8 cellular contexts compared by ENCODE assay signal in genomic region chr17:77140878-77141767, GRCh38. TPM values are rescaled to one million over a fixed set of nuclear protein-coding genes. Genes with fewer than 3 reads are reported as not detected.
DNase-seq lines count a peak whose midpoint lies in the region.

SEC14L1 (plus strand) TSS chr17:77140969; CDS start chr17:77143597, 2,628 bp downstream.

- H3K27me3 ChIP-seq in GM23248 (replicated peaks; ENCODE audit: insufficient read depth) (no peaks in the 10 kb centered on the region), mucosa of rectum (ENCODE audit: control insufficient read depth in 2 of 2, insufficient read depth in 2 of 2, low read length in 2 of 2) (no peaks in the 10 kb centered on the region)

- peak within 1 kb of the TSS; percentile 83 for H3K4me2 ChIP-seq in GM23248 (ENCODE audit: unreplicated experiment)

- H3K4me3 ChIP-seq in GM23248 (peak within 1 kb of the TSS; percentile 96), mucosa of rectum (ENCODE audit: low read length in 2 of 2) (peak within 1 kb of the TSS; percentile 76 to 84)

- peaks cover 32% of the 10 kb centered on the region for H3K4me1 ChIP-seq in GM23248 (ENCODE audit: insufficient read depth)
- peaks cover 18 to 21% of the 10 kb centered on the region in 2 donors for H3K4me1 ChIP-seq in mucosa of rectum (ENCODE audit: control insufficient read depth in 2 of 2, insufficient read depth in 2 of 2, low read length in 2 of 2)

- H3K9me3 ChIP-seq in GM23248 (ENCODE audit: low read depth) (peaks cover 5% of the 10 kb centered on the region), mucosa of rectum (ENCODE audit: control insufficient read depth in 2 of 2, low read length in 2 of 2) (no peaks in the 10 kb centered on the region)

- H3K27ac ChIP-seq in GM23248 (peak within 1 kb of the TSS; percentile 96), mucosa of rectum (ENCODE audit: low read depth in 2 of 2, low read length in 2 of 2) (peak within 1 kb of the TSS; percentile 91 to 96), temporal lobe (ENCODE audit: low read depth, low read length) (peak within 1 kb of the TSS; percentile 94)

- 1 to 3% methylated on average over 39 to 72 of the region's 99 CpGs for WGBS in GM23248 (ENCODE audit: low coverage in 1 of 2, low lambda C conversion rate in 2 of 2, missing lambda C conversion rate in 2 of 2), 2 experiments

- H3F3A ChIP-seq in GM23248 (ENCODE audit: insufficient read depth), result peaks cover 36% of the 10 kb centered on the region

- peaks cover 47% of the 10 kb centered on the region for H3K79me2 ChIP-seq in GM23248 (ENCODE audit: insufficient read depth)

- H2AFZ ChIP-seq in GM23248, result peak within 1 kb of the TSS; percentile 82

- peaks cover 17% of the 10 kb centered on the region for H3K36me3 ChIP-seq in GM23248 (ENCODE audit: low read depth)
- peaks cover 0 to 8% of the 10 kb centered on the region in 2 donors for H3K36me3 ChIP-seq in mucosa of rectum (ENCODE audit: control insufficient read depth in 2 of 2, insufficient read depth in 2 of 2, low read length in 2 of 2)

- no peaks in the 10 kb centered on the region for H4K20me1 ChIP-seq in GM23248 (ENCODE audit: insufficient read depth)

- peak within 1 kb of the TSS; percentile 89 for H3K9ac ChIP-seq in GM23248
- H3K9ac ChIP-seq in mucosa of rectum (ENCODE audit: low read depth in 1 of 2, low read length in 2 of 2), result peak within 1 kb of the TSS; percentile 70 to 84

- DNase-seq in EH (ENCODE audit: low read depth), result peak; percentile 66
- DNase-seq in GM23248, result peak; percentile 77
- peak; percentile 67 for DNase-seq in M059J (ENCODE audit: low read depth)
- DNase-seq in activated CD4-positive, alpha-beta T cell treated with anti-CD3 and anti-CD28 coated beads, Interleukin-2, amount 50 U/mL, for 1 hour, result peak; percentile 21
- no peak for DNase-seq in NCI-H510A treated with DMSO at 0.1 percent for 48 hours (lab: John Stamatoyannopoulos, UW)

- in situ Hi-C loops in GM23248 (cut with MboI) (no loop called here), endometrial microvascular endothelial cells (cut with HindIII; ENCODE audit: inconsistent ontology term, low pct_unique_long_range_greater_than_20kb, low sequenced_read_pairs) (no loop called here)

- no peaks in the 10 kb centered on the region for H3K9me2 ChIP-seq in GM23248 (ENCODE audit: insufficient read depth)

RNA-seq across cellular contexts. Expression of gene SEC14L1, which starts in this region (rescaled TPM):
- 24.4 and 27.4 TPM in 2 replicates for total RNA-seq in GM23248 (2014; rRNA removed; shearing (Covaris generic))
- polyA plus RNA-seq in GM23248 (2016; fragmentation: Nextera tagmentation; extraction: Ambion mirVana), result 26.8 and 29.9 TPM in 2 replicates
- 29.2 and 49.4 TPM in 2 replicates for total RNA-seq in M059J (2014; rRNA removed; shearing (Covaris generic))
- total RNA-seq in endometrial microvascular endothelial cells (ENCODE audit: inconsistent ontology term) (314 TPM), temporal lobe (80.4 TPM)
